ENCODE assay signal across 1 cellular context in the genomic region with DNA sequence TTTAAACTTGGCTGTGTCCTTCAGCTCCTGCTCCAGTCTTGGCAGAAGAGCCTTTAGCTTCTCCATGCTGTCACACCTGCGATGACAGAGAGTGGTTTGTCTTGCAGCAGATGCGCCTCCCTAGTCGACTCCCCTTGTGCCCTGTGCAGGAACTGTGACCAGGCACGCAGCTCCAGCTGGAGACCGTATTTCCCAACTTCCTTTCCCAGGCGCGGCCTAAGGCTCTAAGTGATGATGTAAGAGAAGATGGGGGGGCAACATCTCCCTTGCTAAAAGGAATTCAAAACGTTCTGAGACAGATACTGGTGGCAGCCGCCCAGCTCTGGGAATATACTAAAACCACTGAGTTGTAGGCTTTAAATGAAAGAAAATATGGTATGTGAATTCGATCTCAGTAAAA.
TF ChIP-seq lines count a peak whose summit lies in the region.

No MANE protein-coding gene starts in this region.

TF ChIP-seq in HepG2, 621 proteins besides CTCF, POLR2A, EP300 and RAD21:
- TF ChIP-seq SP4 (CRISPR knock-in tag; IDR thresholded peaks at IDR 0.05) (no peak), BRD4 (CRISPR knock-in tag; IDR thresholded peaks at IDR 0.05) (no peak), SUZ12 (IDR thresholded peaks at IDR 0.05; ENCODE audit: low read depth, low read length) (no peak), EED (CRISPR knock-in tag; IDR thresholded peaks at IDR 0.05) (no peak), CBX1 (IDR thresholded peaks at IDR 0.05; ENCODE audit: low read depth) (no peak), ZIK1 (CRISPR knock-in tag; IDR thresholded peaks at IDR 0.05; ENCODE audit: borderline replicate concordance, low read depth) (no peak), PPARG (CRISPR knock-in tag; conservative IDR thresholded peaks at IDR 0.05) (no peak), ZSCAN20 (CRISPR knock-in tag; IDR thresholded peaks at IDR 0.05; ENCODE audit: borderline replicate concordance) (no peak), ZNF530 (CRISPR knock-in tag; IDR thresholded peaks at IDR 0.05; ENCODE audit: low read depth) (no peak)
- TF ChIP-seq, protein P1, sequence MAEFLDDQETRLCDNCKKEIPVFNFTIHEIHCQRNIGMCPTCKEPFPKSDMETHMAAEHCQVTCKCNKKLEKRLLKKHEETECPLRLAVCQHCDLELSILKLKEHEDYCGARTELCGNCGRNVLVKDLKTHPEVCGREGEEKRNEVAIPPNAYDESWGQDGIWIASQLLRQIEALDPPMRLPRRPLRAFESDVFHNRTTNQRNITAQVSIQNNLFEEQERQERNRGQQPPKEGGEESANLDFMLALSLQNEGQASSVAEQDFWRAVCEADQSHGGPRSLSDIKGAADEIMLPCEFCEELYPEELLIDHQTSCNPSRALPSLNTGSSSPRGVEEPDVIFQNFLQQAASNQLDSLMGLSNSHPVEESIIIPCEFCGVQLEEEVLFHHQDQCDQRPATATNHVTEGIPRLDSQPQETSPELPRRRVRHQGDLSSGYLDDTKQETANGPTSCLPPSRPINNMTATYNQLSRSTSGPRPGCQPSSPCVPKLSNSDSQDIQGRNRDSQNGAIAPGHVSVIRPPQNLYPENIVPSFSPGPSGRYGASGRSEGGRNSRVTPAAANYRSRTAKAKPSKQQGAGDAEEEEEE (CRISPR knock-in tag; IDR thresholded peaks at IDR 0.05; ENCODE audit: borderline replicate concordance), result no peak
- TF ChIP-seq, protein P2, sequence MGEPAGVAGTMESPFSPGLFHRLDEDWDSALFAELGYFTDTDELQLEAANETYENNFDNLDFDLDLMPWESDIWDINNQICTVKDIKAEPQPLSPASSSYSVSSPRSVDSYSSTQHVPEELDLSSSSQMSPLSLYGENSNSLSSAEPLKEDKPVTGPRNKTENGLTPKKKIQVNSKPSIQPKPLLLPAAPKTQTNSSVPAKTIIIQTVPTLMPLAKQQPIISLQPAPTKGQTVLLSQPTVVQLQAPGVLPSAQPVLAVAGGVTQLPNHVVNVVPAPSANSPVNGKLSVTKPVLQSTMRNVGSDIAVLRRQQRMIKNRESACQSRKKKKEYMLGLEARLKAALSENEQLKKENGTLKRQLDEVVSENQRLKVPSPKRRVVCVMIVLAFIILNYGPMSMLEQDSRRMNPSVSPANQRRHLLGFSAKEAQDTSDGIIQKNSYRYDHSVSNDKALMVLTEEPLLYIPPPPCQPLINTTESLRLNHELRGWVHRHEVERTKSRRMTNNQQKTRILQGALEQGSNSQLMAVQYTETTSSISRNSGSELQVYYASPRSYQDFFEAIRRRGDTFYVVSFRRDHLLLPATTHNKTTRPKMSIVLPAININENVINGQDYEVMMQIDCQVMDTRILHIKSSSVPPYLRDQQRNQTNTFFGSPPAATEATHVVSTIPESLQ (CRISPR knock-in tag; conservative IDR thresholded peaks at IDR 0.05), result no peak
- TF ChIP-seq, protein P3, sequence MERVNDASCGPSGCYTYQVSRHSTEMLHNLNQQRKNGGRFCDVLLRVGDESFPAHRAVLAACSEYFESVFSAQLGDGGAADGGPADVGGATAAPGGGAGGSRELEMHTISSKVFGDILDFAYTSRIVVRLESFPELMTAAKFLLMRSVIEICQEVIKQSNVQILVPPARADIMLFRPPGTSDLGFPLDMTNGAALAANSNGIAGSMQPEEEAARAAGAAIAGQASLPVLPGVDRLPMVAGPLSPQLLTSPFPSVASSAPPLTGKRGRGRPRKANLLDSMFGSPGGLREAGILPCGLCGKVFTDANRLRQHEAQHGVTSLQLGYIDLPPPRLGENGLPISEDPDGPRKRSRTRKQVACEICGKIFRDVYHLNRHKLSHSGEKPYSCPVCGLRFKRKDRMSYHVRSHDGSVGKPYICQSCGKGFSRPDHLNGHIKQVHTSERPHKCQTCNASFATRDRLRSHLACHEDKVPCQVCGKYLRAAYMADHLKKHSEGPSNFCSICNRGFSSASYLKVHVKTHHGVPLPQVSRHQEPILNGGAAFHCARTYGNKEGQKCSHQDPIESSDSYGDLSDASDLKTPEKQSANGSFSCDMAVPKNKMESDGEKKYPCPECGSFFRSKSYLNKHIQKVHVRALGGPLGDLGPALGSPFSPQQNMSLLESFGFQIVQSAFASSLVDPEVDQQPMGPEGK (CRISPR knock-in tag; IDR thresholded peaks at IDR 0.05), result no peak
- TF ChIP-seq, protein P4, sequence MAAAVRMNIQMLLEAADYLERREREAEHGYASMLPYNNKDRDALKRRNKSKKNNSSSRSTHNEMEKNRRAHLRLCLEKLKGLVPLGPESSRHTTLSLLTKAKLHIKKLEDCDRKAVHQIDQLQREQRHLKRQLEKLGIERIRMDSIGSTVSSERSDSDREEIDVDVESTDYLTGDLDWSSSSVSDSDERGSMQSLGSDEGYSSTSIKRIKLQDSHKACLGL (CRISPR knock-in tag; IDR thresholded peaks at IDR 0.05), result no peak
- TF ChIP-seq, protein P5, sequence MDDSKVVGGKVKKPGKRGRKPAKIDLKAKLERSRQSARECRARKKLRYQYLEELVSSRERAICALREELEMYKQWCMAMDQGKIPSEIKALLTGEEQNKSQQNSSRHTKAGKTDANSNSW (CRISPR knock-in tag; IDR thresholded peaks at IDR 0.05; ENCODE audit: borderline replicate concordance), result no peak
- TF ChIP-seq, protein P6, sequence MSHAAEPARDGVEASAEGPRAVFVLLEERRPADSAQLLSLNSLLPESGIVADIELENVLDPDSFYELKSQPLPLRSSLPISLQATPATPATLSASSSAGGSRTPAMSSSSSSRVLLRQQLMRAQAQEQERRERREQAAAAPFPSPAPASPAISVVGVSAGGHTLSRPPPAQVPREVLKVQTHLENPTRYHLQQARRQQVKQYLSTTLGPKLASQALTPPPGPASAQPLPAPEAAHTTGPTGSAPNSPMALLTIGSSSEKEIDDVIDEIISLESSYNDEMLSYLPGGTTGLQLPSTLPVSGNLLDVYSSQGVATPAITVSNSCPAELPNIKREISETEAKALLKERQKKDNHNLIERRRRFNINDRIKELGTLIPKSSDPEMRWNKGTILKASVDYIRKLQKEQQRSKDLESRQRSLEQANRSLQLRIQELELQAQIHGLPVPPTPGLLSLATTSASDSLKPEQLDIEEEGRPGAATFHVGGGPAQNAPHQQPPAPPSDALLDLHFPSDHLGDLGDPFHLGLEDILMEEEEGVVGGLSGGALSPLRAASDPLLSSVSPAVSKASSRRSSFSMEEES (CRISPR knock-in tag; IDR thresholded peaks at IDR 0.05), result no peak
